In genomic region chr5:91379602-91380490, GRCh38 we compare ENCODE assay signal across 8 cellular contexts. TPM values are rescaled to one million over a fixed set of nuclear protein-coding genes. Genes with fewer than 3 reads are reported as not detected.
DNase-seq lines count a peak whose midpoint lies in the region; ATAC-seq and TF ChIP-seq lines count a peak whose summit lies in the region.

No MANE protein-coding gene starts in this region.

- H3K27ac ChIP-seq in esophagus muscularis mucosa (replicated peaks in 1 of 4) = peak overlapping the region; percentile 90 to 99 (median 94)

- intact Hi-C loops in esophagus muscularis mucosa (cut with DNase I) = loop anchor here (2.0 to 5.0 kb wide), 3 partner anchors 99 to 228 kb away; no protein-coding TSS in a partner anchor

- H3K36me3 ChIP-seq in esophagus muscularis mucosa = peaks cover 5 to 24% (median 12%) of the 10 kb centered on the region in 4 donors

- in situ Hi-C loops in KBM-7 (cut with MboI; ENCODE audit: low pct_unique_long_range_greater_than_20kb, low sequenced_read_pairs) = loop anchor here (25.0 kb wide), 1 partner anchor 268 kb away; no protein-coding TSS in a partner anchor

- H3K27me3 Mint-ChIP-seq in activated T-cell treated with anti-CD3 and anti-CD28 coated beads, Interleukin-2, amount 50 U/mL, for 72 hours (ENCODE audit: low read depth) = no peaks in the 10 kb centered on the region

- no peaks in the 10 kb centered on the region for H3K9me3 Mint-ChIP-seq in activated T-cell treated with anti-CD3 and anti-CD28 coated beads, Interleukin-2, amount 50 U/mL, for 72 hours

- no peaks in the 10 kb centered on the region for H3K27me3 ChIP-seq in esophagus muscularis mucosa

- H3K4me1 Mint-ChIP-seq in activated T-cell treated with anti-CD3 and anti-CD28 coated beads, Interleukin-2, amount 50 U/mL, for 72 hours (ENCODE audit: low read depth) = peaks cover 47% of the 10 kb centered on the region

- peak overlapping the region; percentile 69 to 85 (median 71) for H3K4me3 ChIP-seq in esophagus muscularis mucosa

- H3K4me3 Mint-ChIP-seq in activated T-cell treated with anti-CD3 and anti-CD28 coated beads, Interleukin-2, amount 50 U/mL, for 72 hours = peak overlapping the region; percentile 94 to 98

- H3K27ac Mint-ChIP-seq in activated T-cell treated with anti-CD3 and anti-CD28 coated beads, Interleukin-2, amount 50 U/mL, for 72 hours = peak overlapping the region; percentile 96

- no peak for TF ChIP-seq CTCF in esophagus muscularis mucosa (IDR thresholded peaks at IDR 0.05)

- ATAC-seq in GM21723 (IDR thresholded peaks at IDR 0.05; ENCODE audit: unreplicated experiment) = peak; percentile 61
- peak; percentile 71 to 76 for ATAC-seq in activated T-cell treated with anti-CD3 and anti-CD28 coated beads, Interleukin-2, amount 50 U/mL, for 72 hours (replicated peaks in 1 of 2)

- peak; percentile 26 for TF ChIP-seq POLR2A in esophagus muscularis mucosa (IDR thresholded peaks at IDR 0.05; ENCODE audit: low read depth)

- peaks cover 18 to 50% (median 44%) of the 10 kb centered on the region in 4 donors for H3K4me1 ChIP-seq in esophagus muscularis mucosa

- WGBS in esophagus muscularis mucosa = under 1% methylated on average over 54 of the region's 73 CpGs

- no peak for TF ChIP-seq EP300 in esophagus muscularis mucosa (IDR thresholded peaks at IDR 0.05)

- H3K9me3 ChIP-seq in esophagus muscularis mucosa = no peaks in the 10 kb centered on the region

- peaks cover 5 to 11% of the 10 kb centered on the region in 2 donors for H3K36me3 Mint-ChIP-seq in activated T-cell treated with anti-CD3 and anti-CD28 coated beads, Interleukin-2, amount 50 U/mL, for 72 hours (ENCODE audit: insufficient read depth in 2 of 2)

- DNase-seq in DMS53 (lab: John Stamatoyannopoulos, UW) (peak; percentile 99), KBM-7 (peak; percentile 97), esophagus muscularis mucosa (ENCODE audit: extremely low spot score) (peak; percentile 97), myocyte (ENCODE audit: low read depth) (peak; percentile 95)
- peak; percentile 93 to 97 for DNase-seq in activated T-cell treated with anti-CD3 and anti-CD28 coated beads, Interleukin-2, amount 50 U/mL, for 72 hours
- peak; percentile 85 to 94 for DNase-seq in stimulated activated CD8-positive, alpha-beta memory T cell treated with anti-CD3 and anti-CD28 coated beads, Interleukin-7, amount 100 ng/mL, for 4 hours (ENCODE audit: low read depth in 2 of 2)

TF ChIP-seq in PFSK-1, 5 proteins besides CTCF, POLR2A, EP300 and RAD21:
- TF ChIP-seq TAF1 (IDR thresholded peaks at IDR 0.05; ENCODE audit: borderline replicate concordance, insufficient read depth, low read length) (peak; percentile 71; the same call in 1 of the 2 replicates), FOXP2 (optimal IDR thresholded peaks at IDR 0.05; ENCODE audit: borderline replicate concordance, extremely low read depth, extremely low read length, insufficient read depth) (peak; percentile 97), POLR2AphosphoS5 (IDR thresholded peaks at IDR 0.05; ENCODE audit: low read depth, low read length) (peak; percentile 22; the same call in 1 of the 2 replicates), SIN3A (IDR thresholded peaks at IDR 0.05; ENCODE audit: borderline replicate concordance, insufficient read depth, low read length) (no peak)
- TF ChIP-seq, protein P1, sequence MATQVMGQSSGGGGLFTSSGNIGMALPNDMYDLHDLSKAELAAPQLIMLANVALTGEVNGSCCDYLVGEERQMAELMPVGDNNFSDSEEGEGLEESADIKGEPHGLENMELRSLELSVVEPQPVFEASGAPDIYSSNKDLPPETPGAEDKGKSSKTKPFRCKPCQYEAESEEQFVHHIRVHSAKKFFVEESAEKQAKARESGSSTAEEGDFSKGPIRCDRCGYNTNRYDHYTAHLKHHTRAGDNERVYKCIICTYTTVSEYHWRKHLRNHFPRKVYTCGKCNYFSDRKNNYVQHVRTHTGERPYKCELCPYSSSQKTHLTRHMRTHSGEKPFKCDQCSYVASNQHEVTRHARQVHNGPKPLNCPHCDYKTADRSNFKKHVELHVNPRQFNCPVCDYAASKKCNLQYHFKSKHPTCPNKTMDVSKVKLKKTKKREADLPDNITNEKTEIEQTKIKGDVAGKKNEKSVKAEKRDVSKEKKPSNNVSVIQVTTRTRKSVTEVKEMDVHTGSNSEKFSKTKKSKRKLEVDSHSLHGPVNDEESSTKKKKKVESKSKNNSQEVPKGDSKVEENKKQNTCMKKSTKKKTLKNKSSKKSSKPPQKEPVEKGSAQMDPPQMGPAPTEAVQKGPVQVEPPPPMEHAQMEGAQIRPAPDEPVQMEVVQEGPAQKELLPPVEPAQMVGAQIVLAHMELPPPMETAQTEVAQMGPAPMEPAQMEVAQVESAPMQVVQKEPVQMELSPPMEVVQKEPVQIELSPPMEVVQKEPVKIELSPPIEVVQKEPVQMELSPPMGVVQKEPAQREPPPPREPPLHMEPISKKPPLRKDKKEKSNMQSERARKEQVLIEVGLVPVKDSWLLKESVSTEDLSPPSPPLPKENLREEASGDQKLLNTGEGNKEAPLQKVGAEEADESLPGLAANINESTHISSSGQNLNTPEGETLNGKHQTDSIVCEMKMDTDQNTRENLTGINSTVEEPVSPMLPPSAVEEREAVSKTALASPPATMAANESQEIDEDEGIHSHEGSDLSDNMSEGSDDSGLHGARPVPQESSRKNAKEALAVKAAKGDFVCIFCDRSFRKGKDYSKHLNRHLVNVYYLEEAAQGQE (IDR thresholded peaks at IDR 0.05; ENCODE audit: insufficient read depth in 1 of 2, low read depth in 2 of 2, low read length in 2 of 2) = peak in 1 of 2 experiments; percentile 29; a peak in 1 of 4 replicates

RNA-seq across cellular contexts. Expression of gene ARRDC3, which starts 3.3 kb away (rescaled TPM):
- 8.9 TPM for polyA plus RNA-seq in PFSK-1 (2012; ENCODE audit: insufficient read length, low read depth)
- total RNA-seq in activated T-cell treated with anti-CD3 and anti-CD28 coated beads, Interleukin-2, amount 50 U/mL, for 72 hours = 10 to 100 TPM; 12.8 to 21.1 TPM
- total RNA-seq in esophagus muscularis mucosa (10 to 100 TPM; 37.0 to 58.2 (median 43.1) TPM), myocyte (46.9 and 53.0 TPM in 2 replicates)
- polyA plus RNA-seq in myocyte (2012) = 7.8 TPM

Comparison
In these comparisons a context has a peak if more than half of its experiments do, and no peak if none do; other contexts are left out.
1. Peak in every context shown above with its lines: DNase-seq, ATAC-seq, H3K4me3 ChIP-seq and H3K27ac ChIP-seq.